ENCODE assay signal across 14 cellular contexts in genomic region chr1:223718850-223719249, GRCh38. TPM values are rescaled to one million over a fixed set of nuclear protein-coding genes. Genes with fewer than 3 reads are reported as not detected.
DNase-seq lines count a peak whose midpoint lies in the region; ATAC-seq, FAIRE-seq and TF ChIP-seq lines count a peak whose summit lies in the region.
"Had no signal": no experiment of that assay in that cellular context is flagged by ENCODE, and none has a peak within 500 bp of the region (broad histone marks: within the 10 kb centered on the region; RNA-seq: fewer than 3 reads in every experiment).

No MANE protein-coding gene starts in this region.

- TF ChIP-seq CTCF in bronchial epithelial cell (IDR thresholded peaks at IDR 0.05; ENCODE audit: insufficient read depth, low read length, severe bottlenecking) (no peak), vagina (IDR thresholded peaks at IDR 0.05) (no peak), glutamatergic neuron (IDR thresholded peaks at IDR 0.05; ENCODE audit: partially characterized antibody, unreplicated experiment) (no peak)

- no peak overlapping the region for H2BK120ac ChIP-seq in mesendoderm (ENCODE audit: low read depth, low read length)

- H3K27me3 ChIP-seq in bronchial epithelial cell (ENCODE audit: control insufficient read depth, insufficient read depth, low read length): no peaks in the 10 kb centered on the region
- no peaks in the 10 kb centered on the region for H3K27me3 ChIP-seq in mesendoderm (ENCODE audit: insufficient read depth, low read length, poor library complexity)
- H3K27me3 ChIP-seq in vagina: no peaks in the 10 kb centered on the region
- H3K27me3 ChIP-seq: foreskin keratinocyte had no signal

- no peak overlapping the region for H3K4me3 Mint-ChIP-seq in activated naive CD8-positive, alpha-beta T cell treated with anti-CD3 and anti-CD28 coated beads, Interleukin-2, amount 10 ng/mL, durations not matched to agents 7 days and 5 days
- H3K4me3 Mint-ChIP-seq in activated naive CD8-positive, alpha-beta T cell treated with anti-CD3 and anti-CD28 coated beads, Interleukin-2, amount 50 U/mL, for 24 hours: no peak overlapping the region
- H3K4me3 Mint-ChIP-seq in glutamatergic neuron (ENCODE audit: unreplicated experiment): no peak overlapping the region

- H4K5ac ChIP-seq in mesendoderm (ENCODE audit: low read length): no peak overlapping the region

- peaks cover 3% of the 10 kb centered on the region for H3K79me1 ChIP-seq in mesendoderm (ENCODE audit: low read length)

- whole genome bisulfite sequencing in mesendoderm (ENCODE audit: extremely low coverage, insufficient coverage, low lambda C conversion rate): no CpG with 5 or more reads among the region's 5 CpGs

- no peak for FAIRE-seq in bronchial epithelial cell (lab: Jason Lieb, UNC)

- no peak overlapping the region for H2BK5ac ChIP-seq in mesendoderm (ENCODE audit: low read length)

- no peak overlapping the region for H3K23ac ChIP-seq in mesendoderm (ENCODE audit: low read length)

- H3K27ac ChIP-seq in mesendoderm (ENCODE audit: low read depth, low read length): peak overlapping the region; percentile 25
- H3K27ac ChIP-seq in vagina: peak overlapping the region; percentile 96
- H3K27ac ChIP-seq: foreskin keratinocyte had no signal

- H3K36me3 ChIP-seq in bronchial epithelial cell (ENCODE audit: control insufficient read depth, insufficient read depth, low read length) (peaks cover 28% of the 10 kb centered on the region), mesendoderm (ENCODE audit: control insufficient read depth, insufficient read depth, low read length) (no peaks in the 10 kb centered on the region), vagina (peaks cover 0 to 32% of the 10 kb centered on the region in 2 donors)

- H2AK5ac ChIP-seq in mesendoderm (ENCODE audit: low read length): no peak overlapping the region

- peaks cover 66% of the 10 kb centered on the region for H3K4me1 Mint-ChIP-seq in activated naive CD8-positive, alpha-beta T cell treated with anti-CD3 and anti-CD28 coated beads, Interleukin-2, amount 10 ng/mL, durations not matched to agents 7 days and 5 days
- H3K4me1 Mint-ChIP-seq in activated naive CD8-positive, alpha-beta T cell treated with anti-CD3 and anti-CD28 coated beads, Interleukin-2, amount 50 U/mL, for 24 hours: peaks cover 80% of the 10 kb centered on the region
- H3K4me1 Mint-ChIP-seq in glutamatergic neuron (ENCODE audit: low read depth, unreplicated experiment): no peaks in the 10 kb centered on the region

- H2BK15ac ChIP-seq in mesendoderm (replicated peaks; ENCODE audit: low read depth): no peak overlapping the region

- no peak overlapping the region for H3K9ac ChIP-seq in mesendoderm (ENCODE audit: low read length)

- intact Hi-C loops in vagina (cut with DNase I): no loop called here

- H3K4me3 ChIP-seq in bronchial epithelial cell (ENCODE audit: low read depth, low read length) (no peak overlapping the region), mesendoderm (ENCODE audit: low read length) (no peak overlapping the region), vagina (no peak overlapping the region)

- no peak overlapping the region for H3K4ac ChIP-seq in mesendoderm (ENCODE audit: low read depth, low read length)

- no peak for ATAC-seq in activated naive CD8-positive, alpha-beta T cell treated with anti-CD3 and anti-CD28 coated beads, Interleukin-2, amount 10 ng/mL, durations not matched to agents 7 days and 5 days (ENCODE audit: low read depth)
- no peak for ATAC-seq in activated naive CD8-positive, alpha-beta T cell treated with anti-CD3 and anti-CD28 coated beads, Interleukin-2, amount 50 U/mL, for 24 hours

- H3K27ac Mint-ChIP-seq in activated naive CD8-positive, alpha-beta T cell treated with anti-CD3 and anti-CD28 coated beads, Interleukin-2, amount 10 ng/mL, durations not matched to agents 7 days and 5 days: peak overlapping the region; percentile 98
- no peak overlapping the region for H3K27ac Mint-ChIP-seq in activated naive CD8-positive, alpha-beta T cell treated with anti-CD3 and anti-CD28 coated beads, Interleukin-2, amount 50 U/mL, for 24 hours
- no peak overlapping the region for H3K27ac Mint-ChIP-seq in glutamatergic neuron (ENCODE audit: unreplicated experiment)

- no peak overlapping the region for H3K56ac ChIP-seq in mesendoderm (ENCODE audit: low read length)

- no peak for DNase-seq in activated naive CD8-positive, alpha-beta T cell treated with anti-CD3 and anti-CD28 coated beads, Interleukin-2, amount 10 ng/mL, durations not matched to agents 7 days and 5 days
- DNase-seq in activated naive CD8-positive, alpha-beta T cell treated with anti-CD3 and anti-CD28 coated beads, Interleukin-2, amount 50 U/mL, for 24 hours: no peak
- DNase-seq in bronchial epithelial cell (ENCODE audit: low read depth): peak; percentile 31
- DNase-seq in mesendoderm: peak; percentile 97
- DNase-seq in vagina (ENCODE audit: extremely low spot score in 2 of 2): no peak
- DNase-seq in epidermal melanocyte (ENCODE audit: insufficient read length, low spot score): no peak
- DNase-seq in DMS53 (lab: John Stamatoyannopoulos, UW): no peak
- DNase-seq in glutamatergic neuron: no peak
- DNase-seq: central memory CD4-positive, alpha-beta T cell; H7; NCI-H748 treated with DMSO at 0.1 percent for 48 hours; stimulated activated CD4-positive, alpha-beta T cell treated with anti-CD3 and anti-CD28 coated beads, Interleukin-2, amount 100 ng/mL, for 24 hours had no signal

- no peak overlapping the region for H4K8ac ChIP-seq in mesendoderm (ENCODE audit: low read depth, low read length)

- no peaks in the 10 kb centered on the region for H3K79me2 ChIP-seq in mesendoderm (ENCODE audit: control insufficient read depth, insufficient read depth, low read length)

- H3K9me3 Mint-ChIP-seq in activated naive CD8-positive, alpha-beta T cell treated with anti-CD3 and anti-CD28 coated beads, Interleukin-2, amount 10 ng/mL, durations not matched to agents 7 days and 5 days: no peaks in the 10 kb centered on the region
- no peaks in the 10 kb centered on the region for H3K9me3 Mint-ChIP-seq in activated naive CD8-positive, alpha-beta T cell treated with anti-CD3 and anti-CD28 coated beads, Interleukin-2, amount 50 U/mL, for 24 hours
- peaks cover 2% of the 10 kb centered on the region for H3K9me3 Mint-ChIP-seq in glutamatergic neuron (ENCODE audit: unreplicated experiment)

- no peaks in the 10 kb centered on the region for H3K27me3 Mint-ChIP-seq in activated naive CD8-positive, alpha-beta T cell treated with anti-CD3 and anti-CD28 coated beads, Interleukin-2, amount 10 ng/mL, durations not matched to agents 7 days and 5 days
- no peaks in the 10 kb centered on the region for H3K27me3 Mint-ChIP-seq in activated naive CD8-positive, alpha-beta T cell treated with anti-CD3 and anti-CD28 coated beads, Interleukin-2, amount 50 U/mL, for 24 hours
- H3K27me3 Mint-ChIP-seq in glutamatergic neuron (ENCODE audit: unreplicated experiment): peaks cover 6% of the 10 kb centered on the region

- H3K4me1 ChIP-seq in mesendoderm (ENCODE audit: control insufficient read depth, low read depth, low read length): peaks cover 13% of the 10 kb centered on the region
- H3K4me1 ChIP-seq in vagina: peaks cover 92% of the 10 kb centered on the region

- H3K4me2 ChIP-seq in mesendoderm (ENCODE audit: low read length): no peak overlapping the region

- peaks cover 41% of the 10 kb centered on the region for H3K36me3 Mint-ChIP-seq in activated naive CD8-positive, alpha-beta T cell treated with anti-CD3 and anti-CD28 coated beads, Interleukin-2, amount 10 ng/mL, durations not matched to agents 7 days and 5 days
- H3K36me3 Mint-ChIP-seq in activated naive CD8-positive, alpha-beta T cell treated with anti-CD3 and anti-CD28 coated beads, Interleukin-2, amount 50 U/mL, for 24 hours (ENCODE audit: low read depth): peaks cover 20% of the 10 kb centered on the region
- peaks cover 5% of the 10 kb centered on the region for H3K36me3 Mint-ChIP-seq in glutamatergic neuron (ENCODE audit: unreplicated experiment)

- H3K18ac ChIP-seq in mesendoderm (ENCODE audit: low read length): no peak overlapping the region

- TF ChIP-seq POLR2A in vagina (IDR thresholded peaks at IDR 0.05): no peak

- no peaks in the 10 kb centered on the region for H3K9me3 ChIP-seq in vagina

- POLR2A ChIA-PET in activated naive CD8-positive, alpha-beta T cell treated with anti-CD3 and anti-CD28 coated beads, Interleukin-2, amount 10 ng/mL, durations not matched to agents 7 days and 5 days (lab: Charles Lee): interaction anchor here (0.8 to 1.3 kb wide), 2 partner anchors 8 to 30 kb away, joined by 3 read pairs; no protein-coding TSS in a partner anchor

RNA-seq across cellular contexts. Expression of gene CAPN2, which starts 6.5 kb away (rescaled TPM):
- 100 to 1,000 TPM; 169 to 177 TPM for total RNA-seq in activated naive CD8-positive, alpha-beta T cell treated with anti-CD3 and anti-CD28 coated beads, Interleukin-2, amount 10 ng/mL, durations not matched to agents 7 days and 5 days
- total RNA-seq in bronchial epithelial cell (353 and 526 TPM in 2 replicates), vagina (208 TPM), glutamatergic neuron (ENCODE audit: unreplicated experiment) (25.6 TPM)
- 15.4 TPM for polyA plus RNA-seq in mesendoderm (2013, experiment 1 of 2)
- polyA plus RNA-seq in mesendoderm (2013, experiment 2 of 2): 17.2 TPM

RNA-seq across cellular contexts. Expression of gene CAPN8, which starts 53.3 kb away (rescaled TPM):
- under 1 TPM in 1 of 2 experiments, not detected in 1; 0.28 TPM for total RNA-seq in activated naive CD8-positive, alpha-beta T cell treated with anti-CD3 and anti-CD28 coated beads, Interleukin-2, amount 10 ng/mL, durations not matched to agents 7 days and 5 days
- total RNA-seq in bronchial epithelial cell (under 0.01 and 0.26 TPM in 2 replicates), vagina (0.49 TPM), glutamatergic neuron (ENCODE audit: unreplicated experiment) (not detected)
- polyA plus RNA-seq in mesendoderm (2013, experiment 1 of 2): 0.06 TPM
- 0.06 TPM for polyA plus RNA-seq in mesendoderm (2013, experiment 2 of 2)
- total RNA-seq: H7; T-helper 2 cell treated with Interferon-gamma antibody and Interleukin-4, amounts not matched to agents 100 ng/mL and 5 ng/mL, for 36 hours had no signal

Comparison
In these comparisons a context has a peak if more than half of its experiments do, and no peak if none do; other contexts are left out.
1. DNase-seq: peak in bronchial epithelial cell (single experiment) and mesendoderm (single experiment); none in activated naive CD8-positive, alpha-beta T cell treated with anti-CD3 and anti-CD28 coated beads, Interleukin-2, amount 10 ng/mL, durations not matched to agents 7 days and 5 days (single experiment), activated naive CD8-positive, alpha-beta T cell treated with anti-CD3 and anti-CD28 coated beads, Interleukin-2, amount 50 U/mL, for 24 hours (single experiment), vagina (0 of 2), epidermal melanocyte (single experiment), DMS53 (single experiment) and glutamatergic neuron (single experiment).